Comparison of ENCODE assay signal across 1 cellular context in genomic region chr6:44063561-44064059, GRCh38.
TF ChIP-seq lines count a peak whose summit lies in the region.

No MANE protein-coding gene starts in this region.

TF ChIP-seq in GM23338, 12 proteins besides CTCF, POLR2A, EP300 and RAD21 (continued from another document):
- TF ChIP-seq ZNF114 (CRISPR knock-in tag; IDR thresholded peaks at IDR 0.05) (no peak), CREB1 (CRISPR knock-in tag; IDR thresholded peaks at IDR 0.05; ENCODE audit: low read depth) (no peak), NANOG (IDR thresholded peaks at IDR 0.05; ENCODE audit: borderline replicate concordance) (no peak), JUNB (IDR thresholded peaks at IDR 0.05; ENCODE audit: unreplicated experiment) (no peak)
